Comparison of ENCODE assay signal across 2 cellular contexts in the genomic region with DNA sequence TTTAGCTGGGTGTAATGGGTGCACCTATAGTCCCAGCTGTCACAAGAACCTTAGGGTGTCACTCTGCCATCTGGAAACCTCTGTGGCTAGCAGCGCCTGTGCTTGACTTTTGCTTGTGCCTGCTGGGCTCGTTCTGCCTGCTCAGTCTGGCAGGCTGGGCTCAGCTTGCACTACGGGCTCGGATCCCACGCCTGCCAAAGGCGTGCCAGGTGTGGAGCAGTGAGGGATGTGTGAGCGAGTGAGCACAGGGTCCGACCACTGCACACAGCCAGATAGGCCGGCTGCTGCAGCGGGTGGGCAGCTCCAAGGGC.
A peak's percentile ranks its signal among the peaks of the same experiment; 100 is the strongest.
TF ChIP-seq lines count a peak whose summit lies in the region.

No MANE protein-coding gene starts in this region.

TF ChIP-seq in WTC11, 78 proteins besides CTCF, POLR2A, EP300 and RAD21 (continued from another document):
- TF ChIP-seq ESRRA (CRISPR knock-in tag; IDR thresholded peaks at IDR 0.05; ENCODE audit: borderline replicate concordance) (no peak), FOXP1 (CRISPR knock-in tag; IDR thresholded peaks at IDR 0.05; ENCODE audit: borderline replicate concordance) (0 out of 2 replicates have a peak, but pooled peaks have one; percentile 62), PRDM15 (CRISPR knock-in tag; IDR thresholded peaks at IDR 0.05) (no peak), SMAD3 (CRISPR knock-in tag; IDR thresholded peaks at IDR 0.05; ENCODE audit: borderline replicate concordance) (no peak), FOXK1 (CRISPR knock-in tag; IDR thresholded peaks at IDR 0.05) (no peak), ZNF121 (CRISPR knock-in tag; IDR thresholded peaks at IDR 0.05) (0 out of 2 replicates have a peak, but pooled peaks have one; percentile 10)

TF ChIP-seq in liver, 16 proteins besides CTCF, POLR2A, EP300 and RAD21 (continued from another document):
- TF ChIP-seq SP1 (IDR thresholded peaks at IDR 0.05), result no peak
- TF ChIP-seq HNF4G (IDR thresholded peaks at IDR 0.05), result no peak
- TF ChIP-seq HNF4A (conservative IDR thresholded peaks at IDR 0.05), result no peak
- no peak for TF ChIP-seq NR2F2 (IDR thresholded peaks at IDR 0.05)
- TF ChIP-seq, protein P1, sequence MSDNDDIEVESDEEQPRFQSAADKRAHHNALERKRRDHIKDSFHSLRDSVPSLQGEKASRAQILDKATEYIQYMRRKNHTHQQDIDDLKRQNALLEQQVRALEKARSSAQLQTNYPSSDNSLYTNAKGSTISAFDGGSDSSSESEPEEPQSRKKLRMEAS (IDR thresholded peaks at IDR 0.05), result no peak
- no peak for TF ChIP-seq JUND (IDR thresholded peaks at IDR 0.05)
- TF ChIP-seq FOXA2 (IDR thresholded peaks at IDR 0.05), result no peak
- no peak for TF ChIP-seq FOXA1 (IDR thresholded peaks at IDR 0.05)
- no peak for TF ChIP-seq EGR1 (IDR thresholded peaks at IDR 0.05; ENCODE audit: low read depth in 2 of 2)
- no peak for TF ChIP-seq YY1 (IDR thresholded peaks at IDR 0.05)
- no peak for TF ChIP-seq RXRA (IDR thresholded peaks at IDR 0.05)
- TF ChIP-seq TAF1 (conservative IDR thresholded peaks at IDR 0.05), result no peak
- TF ChIP-seq, protein P2, sequence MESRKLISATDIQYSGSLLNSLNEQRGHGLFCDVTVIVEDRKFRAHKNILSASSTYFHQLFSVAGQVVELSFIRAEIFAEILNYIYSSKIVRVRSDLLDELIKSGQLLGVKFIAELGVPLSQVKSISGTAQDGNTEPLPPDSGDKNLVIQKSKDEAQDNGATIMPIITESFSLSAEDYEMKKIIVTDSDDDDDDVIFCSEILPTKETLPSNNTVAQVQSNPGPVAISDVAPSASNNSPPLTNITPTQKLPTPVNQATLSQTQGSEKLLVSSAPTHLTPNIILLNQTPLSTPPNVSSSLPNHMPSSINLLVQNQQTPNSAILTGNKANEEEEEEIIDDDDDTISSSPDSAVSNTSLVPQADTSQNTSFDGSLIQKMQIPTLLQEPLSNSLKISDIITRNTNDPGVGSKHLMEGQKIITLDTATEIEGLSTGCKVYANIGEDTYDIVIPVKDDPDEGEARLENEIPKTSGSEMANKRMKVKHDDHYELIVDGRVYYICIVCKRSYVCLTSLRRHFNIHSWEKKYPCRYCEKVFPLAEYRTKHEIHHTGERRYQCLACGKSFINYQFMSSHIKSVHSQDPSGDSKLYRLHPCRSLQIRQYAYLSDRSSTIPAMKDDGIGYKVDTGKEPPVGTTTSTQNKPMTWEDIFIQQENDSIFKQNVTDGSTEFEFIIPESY (IDR thresholded peaks at IDR 0.05), result no peak
